2 cellular contexts compared by ENCODE assay signal in genomic region chr10:126523071-126523470, GRCh38.
"Had no signal": no experiment of that assay in that cellular context is flagged by ENCODE, and none has a peak within 500 bp of the region (broad histone marks: within the 10 kb centered on the region; RNA-seq: fewer than 3 reads in every experiment).

No MANE protein-coding gene starts in this region.

- DNase-seq: GDM1, GF-D8 had no signal
